14 cellular contexts compared by ENCODE assay signal in genomic region chr4:156581693-156582092, GRCh38.
DNase-seq lines count a peak whose midpoint lies in the region; ATAC-seq, FAIRE-seq and TF ChIP-seq lines count a peak whose summit lies in the region.
"Had no signal": no experiment of that assay in that cellular context is flagged by ENCODE, and none has a peak within 500 bp of the region (broad histone marks: within the 10 kb centered on the region; RNA-seq: fewer than 3 reads in every experiment).

No MANE protein-coding gene starts in this region.

- H3K4me1 ChIP-seq in ACC112 (ENCODE audit: control insufficient read depth, insufficient read depth, low read length, unreplicated experiment), result peaks cover 11% of the 10 kb centered on the region
- no peaks in the 10 kb centered on the region for H3K4me1 ChIP-seq in right lobe of liver

- in situ Hi-C loops in KBM-7 (cut with MboI; ENCODE audit: low pct_unique_long_range_greater_than_20kb, low sequenced_read_pairs), result no loop called here

- H3K27ac ChIP-seq in ACC112 (ENCODE audit: low read depth, low read length), result no peak overlapping the region
- peak overlapping the region; percentile 15; the same call in 1 of the 2 replicates for H3K27ac ChIP-seq in VCaP
- no peak overlapping the region for H3K27ac ChIP-seq in right lobe of liver

- 16% methylated on average over 2 of the region's 2 CpGs for WGBS in right lobe of liver (ENCODE audit: insufficient coverage, low coverage, low lambda C conversion rate, missing lambda C conversion rate)

- intact Hi-C loops in right lobe of liver (cut with DNase I), result no loop called here

- DNase-seq in KBM-7, result peak; percentile 26
- no peak for DNase-seq in right lobe of liver
- DNase-seq in GM19239 (ENCODE audit: insufficient read length, low spot score), result no peak
- DNase-seq in RKO (ENCODE audit: low spot score), result no peak
- DNase-seq: activated gamma-delta T cell treated with Interleukin-2 at 50 U/mL for 16 hours; AML-193; effector memory CD8-positive, alpha-beta T cell; kidney; NCI-H1417 treated with DMSO at 0.1 percent for 48 hours; NCI-H774 had no signal

- H3K9me3 ChIP-seq in right lobe of liver, result no peaks in the 10 kb centered on the region

- H3K27me3 ChIP-seq in ACC112 (ENCODE audit: insufficient read depth, low read length) (no peaks in the 10 kb centered on the region), right lobe of liver (no peaks in the 10 kb centered on the region)

- no peaks in the 10 kb centered on the region for H3K36me3 ChIP-seq in ACC112 (ENCODE audit: insufficient read depth, low read length)
- H3K36me3 ChIP-seq in right lobe of liver, result no peaks in the 10 kb centered on the region

- no peaks in the 10 kb centered on the region for H3K79me2 ChIP-seq in ACC112 (ENCODE audit: control insufficient read depth, insufficient read depth, low read length, unreplicated experiment)

- no peak for TF ChIP-seq POLR2A in right lobe of liver (IDR thresholded peaks at IDR 0.05)

- peak overlapping the region; percentile 47 for H2AFZ ChIP-seq in ACC112 (ENCODE audit: low read length, unreplicated experiment)

- ATAC-seq in right lobe of liver, result peak in 3 of 4 donors; percentile 40 to 47 (median 43)
- no peak for ATAC-seq in GM18502 (IDR thresholded peaks at IDR 0.05; ENCODE audit: poor library complexity, unreplicated experiment)
- ATAC-seq in GM18858 (IDR thresholded peaks at IDR 0.05; ENCODE audit: unreplicated experiment), result no peak
- ATAC-seq: effector memory CD8-positive, alpha-beta T cell had no signal

- FAIRE-seq in GM19239 (lab: Jason Lieb, UNC), result no peak
- FAIRE-seq: kidney had no signal

- no peak for TF ChIP-seq CTCF in VCaP (conservative IDR thresholded peaks at IDR 0.05)
- no peak for TF ChIP-seq CTCF in right lobe of liver (IDR thresholded peaks at IDR 0.05)

- peak overlapping the region; percentile 65 for H3K4me3 ChIP-seq in ACC112 (ENCODE audit: low read depth, low read length)
- H3K4me3 ChIP-seq in right lobe of liver, result peak overlapping the region in 2 of 3 donors; percentile 4 to 24

Comparison
In these comparisons a context has a peak if more than half of its experiments do, and no peak if none do; other contexts are left out.
1. ATAC-seq: peak in right lobe of liver (3 of 4); none in GM18502 (single experiment) and GM18858 (single experiment).